8 cellular contexts compared by ENCODE assay signal in the genomic region with DNA sequence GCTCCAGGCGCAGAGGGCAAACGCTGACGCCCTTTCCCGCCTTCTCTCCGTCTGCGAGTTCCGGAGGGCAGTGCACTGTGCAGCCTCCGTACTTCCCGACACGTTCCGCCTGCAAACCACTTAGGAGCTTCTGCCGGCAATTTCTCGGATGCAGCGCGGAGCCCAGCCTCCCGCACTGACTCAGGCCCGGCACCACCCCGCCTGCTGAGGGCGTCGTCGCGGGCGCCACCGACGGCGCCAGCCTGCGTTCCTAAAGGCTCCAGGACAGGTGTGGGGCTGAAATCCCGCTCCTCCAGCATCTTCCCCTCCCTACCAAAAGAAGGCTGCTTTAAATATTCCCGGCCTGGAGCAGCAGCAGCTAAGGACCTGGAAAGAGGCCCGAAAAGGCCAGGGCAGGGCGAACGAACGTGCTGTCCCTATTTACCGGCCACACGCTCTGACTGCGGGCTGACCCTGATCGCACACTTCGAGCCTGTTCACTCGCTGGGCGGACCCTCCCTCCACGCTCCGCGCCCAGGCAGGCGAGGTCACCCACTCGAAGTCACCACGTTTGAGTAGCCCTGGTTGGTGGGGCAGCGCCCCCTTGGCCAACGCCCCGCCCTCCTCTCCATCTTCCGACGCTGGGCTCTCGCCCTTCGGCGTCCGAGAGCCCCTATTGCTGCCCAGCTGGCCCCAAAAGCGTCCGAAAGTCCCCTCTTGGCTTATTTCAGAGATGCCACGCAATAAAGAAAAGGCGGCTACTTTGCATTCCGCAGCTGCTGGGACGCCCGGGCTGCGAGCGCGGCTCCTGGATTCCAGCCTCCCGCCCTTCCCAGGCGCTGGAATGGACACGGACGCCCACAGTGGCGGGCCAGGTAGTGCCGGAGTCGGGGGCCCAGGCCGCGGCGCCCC. TPM values are rescaled to one million over a fixed set of nuclear protein-coding genes. Genes with fewer than 3 reads are reported as not detected.
DNase-seq lines count a peak whose midpoint lies in the region; ATAC-seq and TF ChIP-seq lines count a peak whose summit lies in the region.

No MANE protein-coding gene starts in this region.

- no peak for DNase-seq in AG10803 (ENCODE audit: low read depth)
- peak; percentile 68 for DNase-seq in astrocyte of the hippocampus (ENCODE audit: low read depth, low spot score)
- DNase-seq in left colon, result peak in 1 of 2 donors; percentile 61
- peak; percentile 33 for DNase-seq in testis
- no peak for DNase-seq in NCI-H1694 (lab: John Stamatoyannopoulos, UW)
- DNase-seq in NK-92 (lab: John Stamatoyannopoulos, UW; ENCODE audit: unreplicated experiment), result no peak

- 15 to 26% methylated on average over 45 to 64 of the region's 75 CpGs for WGBS in testis, 2 donors

- ATAC-seq in GM18870 (IDR thresholded peaks at IDR 0.05; ENCODE audit: unreplicated experiment) (peak; percentile 31), HG03460 (IDR thresholded peaks at IDR 0.05; ENCODE audit: unreplicated experiment) (peak; percentile 34), left colon (peak; percentile 84)

- H3K27ac ChIP-seq in testis, result no peak overlapping the region

- TF ChIP-seq POLR2A in testis (IDR thresholded peaks at IDR 0.05), result no peak

- H3K27me3 ChIP-seq in testis, result no peaks in the 10 kb centered on the region

- H3K4me3 ChIP-seq in AG10803 (ENCODE audit: low read length), result peak overlapping the region; percentile 46
- peak overlapping the region; percentile 52 to 53 for H3K4me3 ChIP-seq in testis

- H3K4me1 ChIP-seq in testis, result peaks cover 8% of the 10 kb centered on the region

- no peaks in the 10 kb centered on the region for H3K36me3 ChIP-seq in testis (ENCODE audit: low read depth, missing control alignments)

- H3K9me3 ChIP-seq in testis, result no peaks in the 10 kb centered on the region

- intact Hi-C loops in left colon (cut with DNase I, micrococcal nuclease) (no loop called here), testis (cut with DNase I; ENCODE audit: low total_unique reads) (no loop called here)

- TF ChIP-seq CTCF in AG10803 (conservative IDR thresholded peaks at IDR 0.05; ENCODE audit: low read length) (no peak), testis (IDR thresholded peaks at IDR 0.05) (no peak)

RNA-seq across cellular contexts. Expression of gene TRIM36, which starts 9.6 kb away (rescaled TPM):
- 10 to 100 TPM; 31.3 to 39.8 TPM for total RNA-seq in left colon
- 100 to 1,000 TPM; 106 to 289 TPM for total RNA-seq in testis
- 384 TPM for polyA plus RNA-seq in testis (ENCODE audit: insufficient read depth, low read depth, low replicate concordance)

Comparison
In these comparisons a context has a peak if more than half of its experiments do, and no peak if none do; other contexts are left out.
1. DNase-seq: peak in astrocyte of the hippocampus (single experiment) and testis (single experiment); none in AG10803 (single experiment), NCI-H1694 (single experiment) and NK-92 (single experiment).
2. ATAC-seq: peak in every context shown above with its lines; median percentile 84 in left colon; 34 in HG03460; 31 in GM18870.